20 cellular contexts compared by ENCODE assay signal in the genomic region with DNA sequence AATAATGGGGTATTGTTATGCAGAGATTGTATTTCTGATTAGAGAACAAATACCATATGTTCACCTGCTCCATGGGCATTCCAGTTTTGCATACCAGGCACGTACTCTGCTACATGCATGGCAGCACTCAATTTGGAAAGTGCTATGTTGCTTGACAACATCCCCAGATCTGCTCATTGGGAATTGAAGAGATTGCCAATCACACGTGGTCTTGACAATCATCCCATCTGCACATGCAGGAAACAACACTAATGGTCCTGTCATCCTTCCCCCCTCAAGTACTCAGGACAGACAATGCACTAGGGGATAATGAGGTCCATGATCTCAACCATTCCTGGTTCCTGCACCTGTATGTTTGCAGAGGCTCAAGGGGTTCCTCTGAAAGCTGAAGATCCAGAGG.
"Had no signal": no experiment of that assay in that cellular context is flagged by ENCODE, and none has a peak within 500 bp of the region (broad histone marks: within the 10 kb centered on the region; RNA-seq: fewer than 3 reads in every experiment).

No MANE protein-coding gene starts in this region.

- H3K4me1 ChIP-seq: esophagus muscularis mucosa, gastrocnemius medialis, heart right ventricle, sigmoid colon, testis, tibial nerve had no signal

- H3K4me3 ChIP-seq: esophagus muscularis mucosa, gastrocnemius medialis, heart right ventricle, sigmoid colon, skin epidermis, testis, tibial nerve had no signal

- FAIRE-seq: islet of Langerhans had no signal

- ATAC-seq: effector memory CD8-positive, alpha-beta T cell; gastrocnemius medialis; heart right ventricle; left lobe of liver; naive thymus-derived CD8-positive, alpha-beta T cell; stimulated activated naive B cell treated with anti-CD40 and anti-IgM and Interleukin-4, amounts not matched to agents 10 μg/mL and 1 μg/mL and 100 μg/mL, for 72 hours; stimulated activated naive CD8-positive, alpha-beta T cell treated with anti-CD3 and anti-CD28 coated beads, Interleukin-15, amount 100 ng/mL, for 72 hours had no signal

- DNase-seq: effector memory CD8-positive, alpha-beta T cell; gastrocnemius medialis; heart right ventricle; hypothalamus; kidney glomerular epithelial cell; mammary epithelial cell; naive thymus-derived CD8-positive, alpha-beta T cell; posterior cingulate gyrus; sigmoid colon; stimulated activated CD4-positive, alpha-beta T cell treated with anti-CD3 and anti-CD28 coated beads, Interleukin-2, amount 100 ng/mL, for 24 hours; stimulated activated CD4-positive, alpha-beta T cell treated with anti-CD3 and anti-CD28 coated beads, Interleukin-4, amount 100 ng/mL, for 4 hours; stimulated activated naive B cell treated with anti-CD40 and anti-IgM and Interleukin-4, amounts not matched to agents 10 μg/mL and 1 μg/mL and 100 μg/mL, for 72 hours; stimulated activated naive CD8-positive, alpha-beta T cell treated with anti-CD3 and anti-CD28 coated beads, Interleukin-15, amount 100 ng/mL, for 72 hours; testis had no signal

- H3K9me3 ChIP-seq: esophagus muscularis mucosa, gastrocnemius medialis, heart right ventricle, sigmoid colon, testis, tibial nerve had no signal

- H3K36me3 ChIP-seq: esophagus muscularis mucosa, gastrocnemius medialis, heart right ventricle, sigmoid colon, tibial nerve had no signal

- H3K27me3 ChIP-seq: esophagus muscularis mucosa, gastrocnemius medialis, sigmoid colon, testis, tibial nerve had no signal

- H3K27ac ChIP-seq: epithelial cell of prostate, esophagus muscularis mucosa, gastrocnemius medialis, heart right ventricle, sigmoid colon, skin epidermis, testis, tibial nerve had no signal
